In genomic region chr3:46753127-46753526, GRCh38 we compare ENCODE assay signal across 3 cellular contexts. TPM values are rescaled to one million over a fixed set of nuclear protein-coding genes. Genes with fewer than 3 reads are reported as not detected.
"Had no signal": no experiment of that assay in that cellular context is flagged by ENCODE, and none has a peak within 500 bp of the region (broad histone marks: within the 10 kb centered on the region; RNA-seq: fewer than 3 reads in every experiment).

No MANE protein-coding gene starts in this region.

RNA-seq across cellular contexts. Expression of gene PRSS50, which starts 35.5 kb away (rescaled TPM):
- total RNA-seq: dermis microvascular lymphatic vessel endothelial cell, lung microvascular endothelial cell had no signal

RNA-seq across cellular contexts. Expression of gene TMIE, which starts 51.9 kb away (rescaled TPM):
- total RNA-seq: neural crest cell had no signal
